In genomic region chr19:50475736-50476223, GRCh38 we compare ENCODE assay signal across 1 cellular context.
TF ChIP-seq lines count a peak whose summit lies in the region.

No MANE protein-coding gene starts in this region.

TF ChIP-seq in GM12878, 131 proteins besides CTCF, POLR2A, EP300 and RAD21:
- 0 out of 3 replicates have a peak, but pooled peaks of 1 of the 2 experiments have one; percentile 59 for TF ChIP-seq EGR1 (IDR thresholded peaks at IDR 0.05; ENCODE audit: borderline replicate concordance in 1 of 2, low read depth in 2 of 2, low read length in 2 of 2)
- 0 out of 2 replicates have a peak, but pooled peaks have one; percentile 74 for TF ChIP-seq ZBTB33 (IDR thresholded peaks at IDR 0.05)
- 0 out of 2 replicates have a peak, but pooled peaks have one; percentile 41 for TF ChIP-seq RB1 (IDR thresholded peaks at IDR 0.05; ENCODE audit: borderline replicate concordance)
- 0 out of 2 replicates have a peak, but pooled peaks have one; percentile 78 for TF ChIP-seq STAT1 (conservative IDR thresholded peaks at IDR 0.05)
- TF ChIP-seq SMARCA5 (IDR thresholded peaks at IDR 0.05), result peak; percentile 90
- TF ChIP-seq ETV6 (conservative IDR thresholded peaks at IDR 0.05 in 1 of 2, IDR thresholded peaks at IDR 0.05 in 1 of 2; ENCODE audit: borderline replicate concordance in 1 of 2, low read depth in 1 of 2), result no peak
